In the genomic region with DNA sequence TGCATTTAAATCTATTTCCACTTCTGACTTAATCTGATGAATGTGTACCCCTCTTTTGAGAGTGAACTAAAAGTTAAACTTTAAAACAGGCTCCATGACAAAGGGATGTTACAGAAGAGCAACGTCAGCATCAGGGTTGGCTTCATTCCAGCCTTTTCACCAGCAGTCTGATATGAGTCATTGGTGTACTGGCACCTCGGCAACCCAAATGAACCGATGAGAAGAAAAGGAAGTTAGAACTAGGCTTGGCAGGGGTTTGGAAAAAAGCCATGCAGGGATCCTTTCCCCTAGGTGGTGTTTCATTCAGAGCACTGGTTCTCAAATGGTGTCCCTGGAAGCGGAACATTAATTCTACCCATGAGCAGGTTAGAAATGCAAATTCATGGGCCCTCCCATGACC, we compare ENCODE assay signal across 9 cellular contexts. TPM values are rescaled to one million over a fixed set of nuclear protein-coding genes. Genes with fewer than 3 reads are reported as not detected.
A peak's percentile ranks its signal among the peaks of the same experiment; 100 is the strongest.
DNase-seq lines count a peak whose midpoint lies in the region; ATAC-seq and TF ChIP-seq lines count a peak whose summit lies in the region.
"Had no signal": no experiment of that assay in that cellular context is flagged by ENCODE, and none has a peak within 500 bp of the region (broad histone marks: within the 10 kb centered on the region; RNA-seq: fewer than 3 reads in every experiment).

No MANE protein-coding gene starts in this region.

- intact Hi-C loops in heart right ventricle (cut with DNase I), result no loop called here

- no peaks in the 10 kb centered on the region for H3K27me3 ChIP-seq in brain microvascular endothelial cell (replicated peaks)
- no peaks in the 10 kb centered on the region for H3K27me3 ChIP-seq in heart right ventricle

- DNase-seq in NCI-H2029 (lab: John Stamatoyannopoulos, UW) (peak; percentile 41), NCI-H2029 treated with DMSO at 0.1 percent for 48 hours (lab: John Stamatoyannopoulos, UW) (no peak), MV-4-11 (lab: John Stamatoyannopoulos, UW) (peak; percentile 76), brain microvascular endothelial cell (peak; percentile 31), renal cortical epithelial cell (ENCODE audit: low read depth) (peak; percentile 93), NK-92 (lab: John Stamatoyannopoulos, UW; ENCODE audit: unreplicated experiment) (no peak), heart right ventricle (no peak)
- DNase-seq: NCI-H187 had no signal

- WGBS in heart right ventricle, 2 donors, result 46 to 47% methylated on average over 4 of the region's 4 CpGs

- TF ChIP-seq CTCF in brain microvascular endothelial cell (IDR thresholded peaks at IDR 0.05; ENCODE audit: low read depth, low read length, missing control alignments), result no peak
- no peak for TF ChIP-seq CTCF in heart right ventricle (IDR thresholded peaks at IDR 0.05)

- H3K4me3 ChIP-seq in brain microvascular endothelial cell (ENCODE audit: low read depth, low read length) (no peak overlapping the region), heart right ventricle (no peak overlapping the region)

- H3K27ac ChIP-seq in brain microvascular endothelial cell, result no peak overlapping the region
- H3K27ac ChIP-seq in heart right ventricle, result no peak overlapping the region

- in situ Hi-C loops in brain microvascular endothelial cell (cut with HindIII; ENCODE audit: low pct_ligation_motif_present, low sequenced_read_pairs), result no loop called here

- no peaks in the 10 kb centered on the region for H3K4me1 ChIP-seq in heart right ventricle

- H3K9me3 ChIP-seq in heart right ventricle, result peaks cover 0 to 19% (median 0%) of the 10 kb centered on the region in 11 donors

- no peaks in the 10 kb centered on the region for H3K36me3 ChIP-seq in brain microvascular endothelial cell (replicated peaks)
- no peaks in the 10 kb centered on the region for H3K36me3 ChIP-seq in heart right ventricle

- ATAC-seq in GM18861 (IDR thresholded peaks at IDR 0.05; ENCODE audit: unreplicated experiment) (no peak), heart right ventricle (no peak)

RNA-seq across cellular contexts. Expression of gene SEC61G, which starts 53.6 kb away (rescaled TPM):
- total RNA-seq in renal cortical epithelial cell (248 and 1,288 TPM in 2 replicates), heart right ventricle (100 to 1,000 TPM in 3 of 10 donors, 10 to 100 TPM in 7; 73.7 to 126 (median 90.9) TPM)
- polyA plus RNA-seq in heart right ventricle, result 100 to 1,000 TPM; 138 to 578 TPM

Comparison
In these comparisons a context has a peak if more than half of its experiments do, and no peak if none do; other contexts are left out.
1. DNase-seq: peak in NCI-H2029 (single experiment), MV-4-11 (single experiment), brain microvascular endothelial cell (single experiment) and renal cortical epithelial cell (single experiment); none in NCI-H2029 treated with DMSO at 0.1 percent for 48 hours (single experiment), NK-92 (single experiment) and heart right ventricle (0 of 2).